18 cellular contexts compared by ENCODE assay signal in genomic region chr15:45439521-45439931, GRCh38.
DNase-seq lines count a peak whose midpoint lies in the region; ATAC-seq, FAIRE-seq and TF ChIP-seq lines count a peak whose summit lies in the region.
"Had no signal": no experiment of that assay in that cellular context is flagged by ENCODE, and none has a peak within 500 bp of the region (broad histone marks: within the 10 kb centered on the region; RNA-seq: fewer than 3 reads in every experiment).

No MANE protein-coding gene starts in this region.

- FAIRE-seq in small intestine (lab: Jason Lieb, UNC) (no peak), pancreas (lab: Jason Lieb, UNC) (no peak)
- FAIRE-seq: GM12892, H1 had no signal

- no peaks in the 10 kb centered on the region for H3K27me3 ChIP-seq in small intestine (ENCODE audit: control insufficient read depth in 2 of 2, insufficient read depth in 2 of 2, low read length in 2 of 2)
- no peaks in the 10 kb centered on the region for H3K27me3 ChIP-seq in pancreas
- H3K27me3 ChIP-seq: BE2C, SJSA1 had no signal

- TF ChIP-seq CTCF in pancreas (IDR thresholded peaks at IDR 0.05) = no peak

- peak; percentile 60 for ATAC-seq in left colon
- no peak for ATAC-seq in HG02610 (IDR thresholded peaks at IDR 0.05; ENCODE audit: unreplicated experiment)
- ATAC-seq in GM19351 (IDR thresholded peaks at IDR 0.05; ENCODE audit: unreplicated experiment) = no peak
- ATAC-seq in pancreas = no peak
- ATAC-seq: PC-3 had no signal

- H3K27ac ChIP-seq in small intestine (ENCODE audit: low read depth in 1 of 2, low read length in 1 of 2) (peak overlapping the region in 1 of 2 donors; percentile 40), pancreas (no peak overlapping the region)
- H3K27ac ChIP-seq: SJSA1 had no signal

- no peaks in the 10 kb centered on the region for H3K36me3 ChIP-seq in small intestine (ENCODE audit: control insufficient read depth in 2 of 2, insufficient read depth in 2 of 2, low read length in 2 of 2)
- no peaks in the 10 kb centered on the region for H3K36me3 ChIP-seq in pancreas
- H3K36me3 ChIP-seq: BE2C, SJSA1 had no signal

- 18 to 49% (median 29%) methylated on average over 5 of the region's 5 CpGs for WGBS in small intestine, 3 donors
- WGBS in pancreas, 2 donors = 59 to 64% methylated on average over 5 of the region's 5 CpGs

- DNase-seq in DMS53 (lab: John Stamatoyannopoulos, UW) (peak; percentile 87), LoVo (ENCODE audit: low spot score) (peak; percentile 87), left colon (peak; percentile 66 to 82), small intestine (peak; percentile 60), pancreas (no peak), medulla oblongata (ENCODE audit: extremely low spot score) (no peak)
- DNase-seq: BE2C; CD4-positive, alpha-beta T cell; HFFc6; NCI-H1417; NCI-H187 treated with DMSO at 0.1 percent for 48 hours; NCI-H774; PC-3 had no signal

- H3K4me1 ChIP-seq in small intestine (ENCODE audit: control insufficient read depth in 2 of 2, insufficient read depth in 1 of 2, low read depth in 1 of 2, low read length in 1 of 2) (peaks cover 0 to 3% of the 10 kb centered on the region in 2 donors), pancreas (no peaks in the 10 kb centered on the region)
- H3K4me1 ChIP-seq: BE2C, SJSA1 had no signal

- no peak overlapping the region for H3K4me3 ChIP-seq in small intestine (ENCODE audit: low read depth in 1 of 2, low read length in 2 of 2)
- no peak overlapping the region for H3K4me3 ChIP-seq in pancreas
- H3K4me3 ChIP-seq: SJSA1 had no signal

- intact Hi-C loops in left colon (cut with DNase I, micrococcal nuclease) = no loop called here
- intact Hi-C loops in pancreas (cut with DNase I) = no loop called here

- H3K9me3 ChIP-seq in small intestine (ENCODE audit: control insufficient read depth, low read depth) (no peaks in the 10 kb centered on the region), pancreas (no peaks in the 10 kb centered on the region)
- H3K9me3 ChIP-seq: BE2C, SJSA1 had no signal

Comparison
In these comparisons a context has a peak if more than half of its experiments do, and no peak if none do; other contexts are left out.
1. DNase-seq: peak in DMS53 (single experiment), LoVo (single experiment), left colon (2 of 2) and small intestine (single experiment); none in pancreas (0 of 6) and medulla oblongata (single experiment).